ENCODE assay signal across 33 cellular contexts in genomic region chr14:31224808-31225207, GRCh38.
"Had no signal": no experiment of that assay in that cellular context is flagged by ENCODE, and none has a peak within 500 bp of the region (broad histone marks: within the 10 kb centered on the region; RNA-seq: fewer than 3 reads in every experiment).

No MANE protein-coding gene starts in this region.

- H3K36me3 ChIP-seq: adrenal gland, ascending aorta, brain microvascular endothelial cell, breast epithelium, cardiac muscle cell had no signal

- FAIRE-seq: astrocyte, bronchial epithelial cell, colon had no signal

- DNase-seq: activated effector memory CD4-positive, alpha-beta T cell treated with anti-CD3 and anti-CD28 coated beads, Interleukin-2, amount 50 U/mL, for 16 hours; activated effector memory CD4-positive, alpha-beta T cell treated with Interleukin-2 at 50 U/mL for 16 hours; activated gamma-delta T cell; activated gamma-delta T cell treated with Interleukin-2 at 50 U/mL for 16 hours; activated naive CD4-positive, alpha-beta T cell; activated naive CD4-positive, alpha-beta T cell treated with anti-CD3 and anti-CD28 coated beads for 36 hours; activated naive CD4-positive, alpha-beta T cell treated with anti-CD3 and anti-CD28 coated beads, Interleukin-2, amount 10 ng/mL, durations not matched to agents 7 days and 5 days; activated naive CD4-positive, alpha-beta T cell treated with anti-CD3 and anti-CD28 coated beads, Interleukin-2, amount 50 U/mL, for 16 hours; activated naive CD4-positive, alpha-beta T cell treated with Interleukin-2 at 50 U/mL for 16 hours; activated naive CD8-positive, alpha-beta T cell treated with anti-CD3 and anti-CD28 coated beads for 36 hours; activated naive CD8-positive, alpha-beta T cell treated with anti-CD3 and anti-CD28 coated beads, Interleukin-2, amount 10 ng/mL, durations not matched to agents 7 days and 5 days; activated naive CD8-positive, alpha-beta T cell treated with anti-CD3 and anti-CD28 coated beads, Interleukin-2, amount 50 U/mL, for 24 hours; activated T-cell treated with anti-CD3 and anti-CD28 coated beads, Interleukin-2, amount 50 U/mL, for 4 hours; activated T-cell treated with anti-CD3 and anti-CD28 coated beads, Interleukin-2, amount 50 U/mL, for 48 hours; activated T-cell treated with anti-CD3 and anti-CD28 coated beads, Interleukin-2, amount 50 U/mL, for 72 hours; adrenal gland; amniotic stem cell; amygdala; anterior cingulate cortex; aorta; body of pancreas; brain microvascular endothelial cell; caudate nucleus; central memory CD4-positive, alpha-beta T cell; cerebellar nuclear complex had no signal

- ATAC-seq: activated naive CD4-positive, alpha-beta T cell treated with anti-CD3 and anti-CD28 coated beads, Interleukin-2, amount 50 U/mL, for 72 hours; activated naive CD8-positive, alpha-beta T cell treated with anti-CD3 and anti-CD28 coated beads, Interleukin-2, amount 50 U/mL, for 24 hours; activated T-cell treated with anti-CD3 and anti-CD28 coated beads, Interleukin-2, amount 50 U/mL, for 4 hours; activated T-cell treated with anti-CD3 and anti-CD28 coated beads, Interleukin-2, amount 50 U/mL, for 72 hours; activated T-helper 17 cell treated with anti-CD3 and anti-CD28 coated beads, Interleukin-2, amount 50 U/mL, for 72 hours; body of pancreas had no signal

- H3K9me3 ChIP-seq: adrenal gland, ascending aorta, body of pancreas, breast epithelium had no signal

- H3K4me1 ChIP-seq: adrenal gland, ascending aorta had no signal

- H3K27me3 ChIP-seq: adrenal gland, ascending aorta, body of pancreas, brain microvascular endothelial cell, breast epithelium, cardiac muscle cell had no signal

- H3K4me3 ChIP-seq: adrenal gland, ascending aorta, body of pancreas, breast epithelium, cardiac muscle cell had no signal

- H3K27ac ChIP-seq: adrenal gland, ascending aorta, body of pancreas, brain microvascular endothelial cell, breast epithelium, cardiac muscle cell had no signal
